Comparison of ENCODE assay signal across 20 cellular contexts in the genomic region with DNA sequence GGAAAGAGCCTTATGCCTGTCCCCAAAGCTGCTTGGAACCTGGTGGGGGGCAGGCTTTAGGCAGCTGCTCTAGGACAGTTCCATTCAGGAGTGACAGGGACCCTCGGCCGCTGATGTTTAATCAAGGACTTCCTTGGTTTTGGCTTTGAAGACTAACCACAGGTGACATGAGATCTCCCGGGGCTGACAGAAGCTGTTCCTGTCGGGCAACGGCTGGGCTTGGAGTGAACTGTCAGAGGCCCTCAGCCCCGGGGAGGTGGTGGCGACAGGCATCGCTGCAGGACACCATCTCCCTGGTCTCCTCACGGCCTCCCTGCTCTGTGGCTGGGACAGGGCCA.
DNase-seq lines count a peak whose midpoint lies in the region; ATAC-seq lines count a peak whose summit lies in the region.
"Had no signal": no experiment of that assay in that cellular context is flagged by ENCODE, and none has a peak within 500 bp of the region (broad histone marks: within the 10 kb centered on the region; RNA-seq: fewer than 3 reads in every experiment).

No MANE protein-coding gene starts in this region.

- H3K36me3 Mint-ChIP-seq in T-helper 17 cell (ENCODE audit: low read depth) = peaks cover 9% of the 10 kb centered on the region
- H3K36me3 Mint-ChIP-seq in dendritic cell treated with granulocyte-macrophage colony-stimulating factor and Interleukin-4, amounts not matched to agents 40 ng/mL and 50 ng/mL, for 4 days (ENCODE audit: low read depth) = no peaks in the 10 kb centered on the region
- H3K36me3 Mint-ChIP-seq: IgD-negative memory B cell, neural progenitor cell had no signal

- peaks cover 38% of the 10 kb centered on the region for H3K4me1 Mint-ChIP-seq in T-helper 17 cell
- H3K4me1 Mint-ChIP-seq in dendritic cell treated with granulocyte-macrophage colony-stimulating factor and Interleukin-4, amounts not matched to agents 40 ng/mL and 50 ng/mL, for 4 days (ENCODE audit: low read depth) = peaks cover 73% of the 10 kb centered on the region
- H3K4me1 Mint-ChIP-seq: neural progenitor cell had no signal

- intact Hi-C loops in dendritic cell treated with granulocyte-macrophage colony-stimulating factor and Interleukin-4, amounts not matched to agents 40 ng/mL and 50 ng/mL, for 4 days (cut with micrococcal nuclease) = no loop called here

- ATAC-seq in T-helper 17 cell = no peak
- ATAC-seq: GM23338, heart right ventricle, Panc1 had no signal

- DNase-seq in activated effector memory CD4-positive, alpha-beta T cell treated with anti-CD3 and anti-CD28 coated beads, Interleukin-2, amount 50 U/mL, for 16 hours = peak; percentile 55
- no peak for DNase-seq in activated effector memory CD4-positive, alpha-beta T cell treated with Interleukin-2 at 50 U/mL for 16 hours
- DNase-seq in T-helper 17 cell = no peak
- DNase-seq in stimulated activated CD8-positive, alpha-beta memory T cell treated with anti-CD3 and anti-CD28 coated beads, Interleukin-4, amount 100 ng/mL, for 48 hours = peak; percentile 31
- no peak for DNase-seq in stimulated activated CD4-positive, alpha-beta T cell treated with anti-CD3 and anti-CD28 coated beads, Interleukin-4, amount 100 ng/mL, for 1 hour
- DNase-seq in central memory CD4-positive, alpha-beta T cell = no peak
- DNase-seq in globus pallidus (ENCODE audit: low spot score) = no peak
- DNase-seq: activated gamma-delta T cell treated with Interleukin-2 at 50 U/mL for 16 hours, brain microvascular endothelial cell, heart right ventricle, mesenchymal stem cell, NCI-H1092 treated with DMSO at 0.1 percent for 48 hours, NCI-H748 treated with DMSO at 0.1 percent for 48 hours, SW 1271, testis had no signal

- H3K4me3 Mint-ChIP-seq in T-helper 17 cell = no peak overlapping the region
- no peak overlapping the region for H3K4me3 Mint-ChIP-seq in dendritic cell treated with granulocyte-macrophage colony-stimulating factor and Interleukin-4, amounts not matched to agents 40 ng/mL and 50 ng/mL, for 4 days
- H3K4me3 Mint-ChIP-seq: GM23338, IgD-negative memory B cell, neural progenitor cell had no signal

- no peaks in the 10 kb centered on the region for H3K9me3 Mint-ChIP-seq in dendritic cell treated with granulocyte-macrophage colony-stimulating factor and Interleukin-4, amounts not matched to agents 40 ng/mL and 50 ng/mL, for 4 days
- H3K9me3 Mint-ChIP-seq: GM23338, IgD-negative memory B cell had no signal

- no peaks in the 10 kb centered on the region for H3K27me3 Mint-ChIP-seq in T-helper 17 cell
- H3K27me3 Mint-ChIP-seq in dendritic cell treated with granulocyte-macrophage colony-stimulating factor and Interleukin-4, amounts not matched to agents 40 ng/mL and 50 ng/mL, for 4 days = peaks cover 10% of the 10 kb centered on the region
- H3K27me3 Mint-ChIP-seq: IgD-negative memory B cell had no signal

- H3K27ac Mint-ChIP-seq in T-helper 17 cell = peak overlapping the region; percentile 94
- H3K27ac Mint-ChIP-seq in dendritic cell treated with granulocyte-macrophage colony-stimulating factor and Interleukin-4, amounts not matched to agents 40 ng/mL and 50 ng/mL, for 4 days = peak overlapping the region; percentile 72
- H3K27ac Mint-ChIP-seq: neural progenitor cell had no signal

- H3K9me3 ChIP-seq in T-helper 17 cell (ENCODE audit: control insufficient read depth, low read length, poor library complexity, severe bottlenecking) = no peaks in the 10 kb centered on the region
- H3K9me3 ChIP-seq: testis had no signal

Comparison
In these comparisons a context has a peak if more than half of its experiments do, and no peak if none do; other contexts are left out.
1. DNase-seq: peak in activated effector memory CD4-positive, alpha-beta T cell treated with anti-CD3 and anti-CD28 coated beads, Interleukin-2, amount 50 U/mL, for 16 hours (single experiment) and stimulated activated CD8-positive, alpha-beta memory T cell treated with anti-CD3 and anti-CD28 coated beads, Interleukin-4, amount 100 ng/mL, for 48 hours (single experiment); none in activated effector memory CD4-positive, alpha-beta T cell treated with Interleukin-2 at 50 U/mL for 16 hours (single experiment), T-helper 17 cell (0 of 3), stimulated activated CD4-positive, alpha-beta T cell treated with anti-CD3 and anti-CD28 coated beads, Interleukin-4, amount 100 ng/mL, for 1 hour (single experiment), central memory CD4-positive, alpha-beta T cell (single experiment) and globus pallidus (single experiment).